In the genomic region with DNA sequence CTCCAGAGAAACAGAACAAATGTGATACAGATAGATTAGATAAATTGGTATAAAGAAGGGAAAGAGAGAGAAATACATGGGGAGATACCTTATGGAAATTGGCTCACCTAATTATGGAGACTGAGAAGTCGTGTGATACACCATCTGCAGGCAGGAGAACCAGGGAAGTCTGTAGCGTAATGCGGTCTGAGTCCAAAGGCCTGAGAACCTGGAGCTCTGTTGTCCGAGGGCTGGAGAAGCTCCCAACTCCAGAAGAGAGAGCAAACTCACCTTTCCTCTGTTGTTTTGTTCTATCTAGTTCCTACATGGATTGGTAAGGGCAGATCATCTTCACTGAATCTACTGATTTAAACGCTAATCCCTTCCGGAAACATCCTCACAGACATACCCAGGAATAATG, we compare ENCODE assay signal across 7 cellular contexts.
"Had no signal": no experiment of that assay in that cellular context is flagged by ENCODE, and none has a peak within 500 bp of the region (broad histone marks: within the 10 kb centered on the region; RNA-seq: fewer than 3 reads in every experiment).

No MANE protein-coding gene starts in this region.

- DNase-seq: IMR-90, KBM-7, KG1 had no signal

- ATAC-seq: HepG2 had no signal

- H3K27ac ChIP-seq: HL-60, KMS-11 had no signal

- FAIRE-seq: HepG2, HTR-8/SVneo had no signal

- H3K9ac ChIP-seq: KMS-11 had no signal

- H3K4me2 ChIP-seq: KMS-11 had no signal
